Comparison of ENCODE assay signal across 8 cellular contexts in the genomic region with DNA sequence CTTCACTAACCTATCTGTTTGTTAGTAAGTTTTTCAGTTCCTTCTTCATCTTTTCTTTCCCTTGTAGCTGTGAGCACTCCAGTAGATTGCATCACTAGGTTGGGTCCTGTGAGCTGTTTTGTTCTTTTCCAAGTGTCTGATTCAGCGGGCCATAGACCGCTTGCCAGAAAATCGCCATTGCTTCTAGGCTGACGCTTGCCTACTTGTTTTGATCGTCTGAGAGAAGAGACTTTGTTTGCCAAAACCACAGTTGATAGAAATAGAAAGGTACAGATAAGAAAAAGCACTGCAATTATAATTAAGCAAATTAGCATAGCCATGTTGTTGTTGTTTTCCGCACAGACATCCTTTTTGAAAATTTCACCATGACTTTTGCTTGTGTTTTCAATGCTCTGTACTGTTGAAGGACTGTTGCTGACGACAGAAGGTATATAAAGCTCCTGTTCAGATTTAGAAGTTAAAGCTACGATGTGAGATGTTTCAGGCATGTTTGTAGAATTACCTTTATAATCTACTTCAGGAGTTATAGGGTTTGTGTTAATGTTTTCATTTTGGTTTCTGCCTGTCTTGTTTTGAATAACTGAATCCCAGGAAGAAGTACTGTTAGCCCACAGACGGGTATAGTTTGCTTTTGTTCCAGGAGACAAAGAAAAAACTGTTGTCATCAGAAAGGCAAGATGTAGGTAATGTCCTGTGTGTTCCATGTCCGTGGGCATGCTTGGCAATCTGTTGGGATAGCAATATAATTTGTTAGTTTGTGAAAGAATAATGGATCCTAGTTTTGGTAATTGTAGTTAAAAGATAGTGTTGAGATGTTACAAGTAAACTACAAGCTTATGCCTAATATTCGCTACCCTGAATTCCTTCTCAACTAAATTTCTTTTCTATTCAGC. TPM values are rescaled to one million over a fixed set of nuclear protein-coding genes. Genes with fewer than 3 reads are reported as not detected.
DNase-seq lines count a peak whose midpoint lies in the region; ATAC-seq, FAIRE-seq and TF ChIP-seq lines count a peak whose summit lies in the region.

No MANE protein-coding gene starts in this region.

- peak overlapping the region; percentile 76 to 96 (median 92) for H3K4me3 Mint-ChIP-seq in naive thymus-derived CD8-positive, alpha-beta T cell

- H3K9ac ChIP-seq in KMS-11: no peak overlapping the region; the same call in 1 of the 2 replicates

- no peak overlapping the region; the same call in 1 of the 2 replicates for H3K4me2 ChIP-seq in KMS-11

- no peak for TF ChIP-seq CTCF in KMS-11 (conservative IDR thresholded peaks at IDR 0.05; ENCODE audit: low read depth, low read length)
- TF ChIP-seq CTCF in upper lobe of right lung (IDR thresholded peaks at IDR 0.05): no peak

- H3K27ac ChIP-seq in KMS-11: peak overlapping the region; percentile 12
- H3K27ac ChIP-seq in upper lobe of right lung: peak overlapping the region; percentile 68

- H3K79me2 ChIP-seq in KMS-11 (ENCODE audit: insufficient read depth, low read depth): no peaks in the 10 kb centered on the region

- H4K20me1 ChIP-seq in KMS-11 (ENCODE audit: insufficient read depth): no peaks in the 10 kb centered on the region

- H2AFZ ChIP-seq in KMS-11 (ENCODE audit: low read depth): no peak overlapping the region

- H3K4me3 ChIP-seq in KMS-11 (IDR thresholded peaks at IDR 0.05; ENCODE audit: insufficient read depth, low read depth, low read length): no peak overlapping the region
- peak overlapping the region; percentile 45 for H3K4me3 ChIP-seq in upper lobe of right lung

- H3K4me1 Mint-ChIP-seq in naive thymus-derived CD8-positive, alpha-beta T cell: peaks cover 18 to 58% (median 39%) of the 10 kb centered on the region in 4 donors

- intact Hi-C loops in upper lobe of right lung (cut with DNase I): no loop called here

- H3K36me3 ChIP-seq in KMS-11 (ENCODE audit: insufficient read depth) (no peaks in the 10 kb centered on the region), upper lobe of right lung (no peaks in the 10 kb centered on the region)

- FAIRE-seq in GM18507 (lab: Jason Lieb, UNC): peak; percentile 87

- DNase-seq in GM18507 (ENCODE audit: extremely low spot score, insufficient read length, low read depth) (no peak), upper lobe of right lung (no peak)
- DNase-seq in activated CD4-positive, alpha-beta T cell treated with anti-CD3 and anti-CD28 coated beads, Interleukin-2, amount 50 U/mL, for 1 hour: peak; percentile 66
- DNase-seq in effector CD4-positive, alpha-beta T cell: peak; percentile 65
- DNase-seq in naive thymus-derived CD8-positive, alpha-beta T cell: peak; percentile 17 to 74 (median 60)

- POLR2A ChIA-PET in naive thymus-derived CD8-positive, alpha-beta T cell (lab: Charles Lee): interaction anchor here (1.2 to 5.2 kb wide), 3 partner anchors 7 to 16 kb away, joined by 6 to 90 read pairs (median 10); partner anchors contain the start of gene EVI2B

- H3K9me3 Mint-ChIP-seq in naive thymus-derived CD8-positive, alpha-beta T cell: no peaks in the 10 kb centered on the region

- ATAC-seq in naive thymus-derived CD8-positive, alpha-beta T cell: peak; percentile 34 to 59
- peak; percentile 73 for ATAC-seq in upper lobe of right lung
- no peak for ATAC-seq in GM18498 (IDR thresholded peaks at IDR 0.05; ENCODE audit: unreplicated experiment)
- no peak for ATAC-seq in HG03025 (IDR thresholded peaks at IDR 0.05; ENCODE audit: low FRiP score, unreplicated experiment)

- peaks cover 4 to 14% (median 6%) of the 10 kb centered on the region in 3 donors for H3K36me3 Mint-ChIP-seq in naive thymus-derived CD8-positive, alpha-beta T cell

- no peaks in the 10 kb centered on the region for H3K9me3 ChIP-seq in upper lobe of right lung

- H3K27ac Mint-ChIP-seq in naive thymus-derived CD8-positive, alpha-beta T cell: peak overlapping the region; percentile 88 to 98 (median 96)

- no peaks in the 10 kb centered on the region for H3K27me3 Mint-ChIP-seq in naive thymus-derived CD8-positive, alpha-beta T cell

- H3K4me1 ChIP-seq in KMS-11 (ENCODE audit: low read depth, poor library complexity, severe bottlenecking): peaks cover 7% of the 10 kb centered on the region
- H3K4me1 ChIP-seq in upper lobe of right lung: peaks cover 8% of the 10 kb centered on the region

- H3K27me3 ChIP-seq in KMS-11 (ENCODE audit: insufficient read depth, low read depth) (no peaks in the 10 kb centered on the region), upper lobe of right lung (no peaks in the 10 kb centered on the region)

RNA-seq across cellular contexts. Expression of gene EVI2A, which starts 2.9 kb away (rescaled TPM):
- 100 to 1,000 TPM; 113 to 119 TPM for total RNA-seq in naive thymus-derived CD8-positive, alpha-beta T cell
- 10 to 100 TPM; 44.3 to 57.0 (median 53.3) TPM for polyA plus RNA-seq in naive thymus-derived CD8-positive, alpha-beta T cell
- total RNA-seq in upper lobe of right lung: 38.2 TPM

RNA-seq across cellular contexts. Expression of gene EVI2B, which starts 4.7 kb away (rescaled TPM):
- 100 to 1,000 TPM; 146 to 159 TPM for total RNA-seq in naive thymus-derived CD8-positive, alpha-beta T cell
- 10 to 100 TPM; 69.5 to 82.1 (median 79.7) TPM for polyA plus RNA-seq in naive thymus-derived CD8-positive, alpha-beta T cell
- total RNA-seq in upper lobe of right lung: 87.9 TPM

RNA-seq across cellular contexts. Expression of gene OMG, which starts 21.5 kb away (rescaled TPM):
- 1 to 10 TPM in 1 of 2 experiments, under 1 TPM in 1; 0.70 to 1.3 TPM for total RNA-seq in naive thymus-derived CD8-positive, alpha-beta T cell
- not detected for polyA plus RNA-seq in naive thymus-derived CD8-positive, alpha-beta T cell
- 10.3 TPM for total RNA-seq in upper lobe of right lung

Comparison
In these comparisons a context has a peak if more than half of its experiments do, and no peak if none do; other contexts are left out.
1. DNase-seq: peak in activated CD4-positive, alpha-beta T cell treated with anti-CD3 and anti-CD28 coated beads, Interleukin-2, amount 50 U/mL, for 1 hour (single experiment), effector CD4-positive, alpha-beta T cell (single experiment) and naive thymus-derived CD8-positive, alpha-beta T cell (10 of 10); none in GM18507 (single experiment) and upper lobe of right lung (single experiment).
2. ATAC-seq: peak in naive thymus-derived CD8-positive, alpha-beta T cell (2 of 2) and upper lobe of right lung (single experiment); none in GM18498 (single experiment) and HG03025 (single experiment).